ENCODE assay signal across 1 cellular context in the genomic region with DNA sequence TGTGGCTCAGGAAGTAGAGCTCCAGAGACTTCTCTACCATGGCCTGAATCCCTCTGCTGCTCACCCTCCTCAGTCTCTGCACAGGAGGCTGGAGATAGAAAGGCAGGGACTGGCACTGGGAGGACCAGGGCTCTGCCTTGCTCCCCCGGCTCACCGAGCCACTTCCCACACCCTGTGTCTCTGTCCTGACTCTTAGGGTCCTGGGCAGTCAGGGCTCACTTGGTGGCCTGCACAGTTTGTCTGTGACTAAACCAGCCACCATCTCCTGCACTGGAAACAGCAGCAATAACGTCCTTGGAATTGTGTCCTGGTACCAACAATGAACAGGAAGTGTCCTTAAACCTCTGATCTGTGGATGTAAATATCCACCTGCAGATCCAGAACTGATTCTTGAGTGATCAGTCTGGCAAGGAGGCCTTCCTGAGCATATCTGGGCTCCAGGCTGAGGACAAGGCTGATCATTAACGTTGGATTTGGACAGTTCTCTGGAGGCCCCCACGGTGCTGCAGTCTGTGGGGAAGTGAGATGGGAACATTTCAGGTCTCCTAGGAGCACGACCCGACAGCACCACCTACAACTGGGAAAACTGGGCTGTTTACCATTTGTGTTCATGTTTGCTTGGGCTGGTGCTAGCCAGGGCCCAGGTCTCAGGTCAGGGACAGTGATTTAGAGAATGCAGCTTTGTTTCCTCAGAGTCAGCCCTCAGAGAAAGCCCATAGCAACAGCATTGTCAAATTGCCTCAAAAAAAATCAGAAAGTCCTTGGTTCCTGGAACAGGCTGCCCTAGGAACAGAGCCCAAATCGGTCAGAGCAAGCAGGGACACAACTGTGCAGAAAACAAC.
A peak's percentile ranks its signal among the peaks of the same experiment; 100 is the strongest.
TF ChIP-seq lines count a peak whose summit lies in the region.

No MANE protein-coding gene starts in this region.

TF ChIP-seq in K562, 482 proteins besides CTCF, POLR2A, EP300 and RAD21 (continued from another document):
- TF ChIP-seq, protein P1, sequence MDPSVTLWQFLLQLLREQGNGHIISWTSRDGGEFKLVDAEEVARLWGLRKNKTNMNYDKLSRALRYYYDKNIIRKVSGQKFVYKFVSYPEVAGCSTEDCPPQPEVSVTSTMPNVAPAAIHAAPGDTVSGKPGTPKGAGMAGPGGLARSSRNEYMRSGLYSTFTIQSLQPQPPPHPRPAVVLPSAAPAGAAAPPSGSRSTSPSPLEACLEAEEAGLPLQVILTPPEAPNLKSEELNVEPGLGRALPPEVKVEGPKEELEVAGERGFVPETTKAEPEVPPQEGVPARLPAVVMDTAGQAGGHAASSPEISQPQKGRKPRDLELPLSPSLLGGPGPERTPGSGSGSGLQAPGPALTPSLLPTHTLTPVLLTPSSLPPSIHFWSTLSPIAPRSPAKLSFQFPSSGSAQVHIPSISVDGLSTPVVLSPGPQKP (CRISPR knock-in tag; IDR thresholded peaks at IDR 0.05) = 0 out of 2 replicates have a peak, but pooled peaks have one; percentile 44
- TF ChIP-seq ERF (CRISPR knock-in tag; IDR thresholded peaks at IDR 0.05) = no peak
- TF ChIP-seq SIN3A (IDR thresholded peaks at IDR 0.05; ENCODE audit: borderline replicate concordance in 2 of 2, control insufficient read depth in 1 of 2, low read depth in 2 of 2, low read length in 2 of 2) = 0 out of 4 replicates have a peak, but pooled peaks of 1 of the 2 experiments have one; percentile 20
- TF ChIP-seq HNRNPK (IDR thresholded peaks at IDR 0.05; ENCODE audit: low read depth, low read length, poor library complexity, severe bottlenecking) = no peak
- TF ChIP-seq ZNF184 (CRISPR knock-in tag; IDR thresholded peaks at IDR 0.05) = 0 out of 2 replicates have a peak, but pooled peaks have one; percentile 4
- peak; percentile 86; the same call in 1 of the 2 replicates for TF ChIP-seq CBFB (CRISPR knock-in tag; IDR thresholded peaks at IDR 0.05)
- TF ChIP-seq, protein P2, sequence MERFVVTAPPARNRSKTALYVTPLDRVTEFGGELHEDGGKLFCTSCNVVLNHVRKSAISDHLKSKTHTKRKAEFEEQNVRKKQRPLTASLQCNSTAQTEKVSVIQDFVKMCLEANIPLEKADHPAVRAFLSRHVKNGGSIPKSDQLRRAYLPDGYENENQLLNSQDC (CRISPR knock-in tag; IDR thresholded peaks at IDR 0.05) = 0 out of 2 replicates have a peak, but pooled peaks have one; percentile 40
- TF ChIP-seq XRCC4 (IDR thresholded peaks at IDR 0.05; ENCODE audit: extremely low read depth, insufficient read depth, insufficient read length) = no peak
- TF ChIP-seq LEF1 (IDR thresholded peaks at IDR 0.05) = no peak
- TF ChIP-seq, protein P3, sequence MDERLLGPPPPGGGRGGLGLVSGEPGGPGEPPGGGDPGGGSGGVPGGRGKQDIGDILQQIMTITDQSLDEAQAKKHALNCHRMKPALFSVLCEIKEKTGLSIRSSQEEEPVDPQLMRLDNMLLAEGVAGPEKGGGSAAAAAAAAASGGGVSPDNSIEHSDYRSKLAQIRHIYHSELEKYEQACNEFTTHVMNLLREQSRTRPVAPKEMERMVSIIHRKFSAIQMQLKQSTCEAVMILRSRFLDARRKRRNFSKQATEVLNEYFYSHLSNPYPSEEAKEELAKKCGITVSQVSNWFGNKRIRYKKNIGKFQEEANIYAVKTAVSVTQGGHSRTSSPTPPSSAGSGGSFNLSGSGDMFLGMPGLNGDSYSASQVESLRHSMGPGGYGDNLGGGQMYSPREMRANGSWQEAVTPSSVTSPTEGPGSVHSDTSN (CRISPR knock-in tag; IDR thresholded peaks at IDR 0.05; ENCODE audit: low read depth) = 0 out of 2 replicates have a peak, but pooled peaks have one; percentile 17
- TF ChIP-seq, protein P3 (tag; conservative IDR thresholded peaks at IDR 0.05; ENCODE audit: low read depth) = no peak
- TF ChIP-seq, protein P4, sequence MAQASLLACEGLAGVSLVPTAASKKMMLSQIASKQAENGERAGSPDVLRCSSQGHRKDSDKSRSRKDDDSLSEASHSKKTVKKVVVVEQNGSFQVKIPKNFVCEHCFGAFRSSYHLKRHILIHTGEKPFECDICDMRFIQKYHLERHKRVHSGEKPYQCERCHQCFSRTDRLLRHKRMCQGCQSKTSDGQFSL (CRISPR knock-in tag; IDR thresholded peaks at IDR 0.05) = 0 out of 2 replicates have a peak, but pooled peaks have one; percentile 26
- TF ChIP-seq, protein P4 (tag; IDR thresholded peaks at IDR 0.05) = no peak
- peak; percentile 15 for TF ChIP-seq PRMT5 (CRISPR knock-in tag; IDR thresholded peaks at IDR 0.05)
- no peak for TF ChIP-seq MYNN (IDR thresholded peaks at IDR 0.05)
- peak; percentile 65; the same call in 1 of the 2 replicates for TF ChIP-seq MYNN (CRISPR knock-in tag; IDR thresholded peaks at IDR 0.05)
